Comparison of ENCODE assay signal across 1 cellular context in the genomic region with DNA sequence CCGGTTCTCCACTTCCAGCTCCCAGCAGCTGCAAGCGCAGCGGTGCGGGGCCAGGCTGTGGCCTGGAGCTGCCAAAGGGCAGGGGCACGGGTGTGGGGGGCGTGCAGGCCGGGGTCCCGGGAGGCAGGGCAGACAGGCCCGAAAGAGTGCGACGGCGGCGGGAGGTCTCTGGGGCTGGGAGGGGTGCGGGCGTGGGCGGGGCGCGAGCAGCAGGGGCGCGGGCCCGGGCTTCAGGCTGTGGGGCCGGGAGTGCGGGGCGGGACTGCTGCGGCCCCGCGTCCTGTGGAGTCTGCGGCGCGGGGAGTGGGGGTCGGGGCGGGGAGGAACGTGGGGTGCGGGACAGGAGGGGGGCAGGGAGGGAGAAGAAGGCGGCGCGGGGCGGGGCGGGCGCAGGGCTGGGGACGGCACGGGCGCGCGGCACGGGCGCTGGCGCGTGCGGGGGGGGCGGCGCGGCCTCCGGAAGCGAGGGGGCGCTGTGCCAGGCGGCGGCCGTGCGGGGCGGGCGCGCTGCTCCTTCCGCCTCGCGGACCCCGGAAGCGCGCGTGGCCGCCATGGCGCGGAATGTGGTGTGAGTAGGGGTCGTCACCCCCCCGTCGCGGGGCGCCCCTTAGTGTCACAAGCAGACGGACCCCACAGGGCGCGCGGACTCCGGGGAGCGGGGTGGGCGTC.
TF ChIP-seq lines count a peak whose summit lies in the region.

Gene MRPL23 (plus strand): TSS at position 521 of the 669 bp plus-strand sequence. CDS start 31 bp downstream, at position 552.

TF ChIP-seq in GM12878, 131 proteins besides CTCF, POLR2A, EP300 and RAD21:
- no peak for TF ChIP-seq ZNF592 (IDR thresholded peaks at IDR 0.05)
- TF ChIP-seq, protein P1, sequence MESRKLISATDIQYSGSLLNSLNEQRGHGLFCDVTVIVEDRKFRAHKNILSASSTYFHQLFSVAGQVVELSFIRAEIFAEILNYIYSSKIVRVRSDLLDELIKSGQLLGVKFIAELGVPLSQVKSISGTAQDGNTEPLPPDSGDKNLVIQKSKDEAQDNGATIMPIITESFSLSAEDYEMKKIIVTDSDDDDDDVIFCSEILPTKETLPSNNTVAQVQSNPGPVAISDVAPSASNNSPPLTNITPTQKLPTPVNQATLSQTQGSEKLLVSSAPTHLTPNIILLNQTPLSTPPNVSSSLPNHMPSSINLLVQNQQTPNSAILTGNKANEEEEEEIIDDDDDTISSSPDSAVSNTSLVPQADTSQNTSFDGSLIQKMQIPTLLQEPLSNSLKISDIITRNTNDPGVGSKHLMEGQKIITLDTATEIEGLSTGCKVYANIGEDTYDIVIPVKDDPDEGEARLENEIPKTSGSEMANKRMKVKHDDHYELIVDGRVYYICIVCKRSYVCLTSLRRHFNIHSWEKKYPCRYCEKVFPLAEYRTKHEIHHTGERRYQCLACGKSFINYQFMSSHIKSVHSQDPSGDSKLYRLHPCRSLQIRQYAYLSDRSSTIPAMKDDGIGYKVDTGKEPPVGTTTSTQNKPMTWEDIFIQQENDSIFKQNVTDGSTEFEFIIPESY (IDR thresholded peaks at IDR 0.05) = no peak
